In genomic region chr6:209432-210103, GRCh38 we compare ENCODE assay signal across 8 cellular contexts.
DNase-seq lines count a peak whose midpoint lies in the region; ATAC-seq and TF ChIP-seq lines count a peak whose summit lies in the region.

No MANE protein-coding gene starts in this region.

- H3K27ac Mint-ChIP-seq in activated CD8-positive, alpha-beta memory T cell treated with anti-CD3 and anti-CD28 coated beads, Interleukin-2, amount 10 ng/mL, durations not matched to agents 7 days and 5 days, result peak overlapping the region; percentile 91
- H3K27ac Mint-ChIP-seq in Caco-2 (ENCODE audit: unreplicated experiment), result no peak overlapping the region

- H3K36me3 ChIP-seq in Caco-2 (ENCODE audit: control insufficient read depth, insufficient read depth, low read length), result no peaks in the 10 kb centered on the region

- TF ChIP-seq CTCF in Caco-2 (IDR thresholded peaks at IDR 0.05; ENCODE audit: insufficient read depth in 1 of 2, low read depth in 1 of 2, low read length in 1 of 2, severe bottlenecking in 1 of 2, unreplicated experiment in 1 of 2), result no peak

- intact Hi-C loops in Caco-2 (cut with micrococcal nuclease; ENCODE audit: unreplicated experiment), result no loop called here

- POLR2A ChIA-PET in Caco-2 (lab: Charles Lee), result no interaction called here

- peaks cover 2% of the 10 kb centered on the region for H3K27me3 ChIP-seq in Caco-2 (replicated peaks; ENCODE audit: control insufficient read depth, insufficient read depth, low read length)

- no peaks in the 10 kb centered on the region for H3K4me1 ChIP-seq in Caco-2

- peak overlapping the region; percentile 79 for H3K4me3 Mint-ChIP-seq in activated CD8-positive, alpha-beta memory T cell treated with anti-CD3 and anti-CD28 coated beads, Interleukin-2, amount 10 ng/mL, durations not matched to agents 7 days and 5 days
- no peak overlapping the region for H3K4me3 Mint-ChIP-seq in Caco-2 (ENCODE audit: unreplicated experiment)

- peak; percentile 92 for ATAC-seq in activated CD8-positive, alpha-beta memory T cell treated with anti-CD3 and anti-CD28 coated beads, Interleukin-2, amount 10 ng/mL, durations not matched to agents 7 days and 5 days
- ATAC-seq in HG03354 (IDR thresholded peaks at IDR 0.05; ENCODE audit: poor library complexity, severe bottlenecking, unreplicated experiment), result peak; percentile 82
- ATAC-seq in stimulated activated naive CD8-positive, alpha-beta T cell treated with anti-CD3 and anti-CD28 coated beads, Interleukin-15, Interleukin-2, amounts not matched to agents 100 U/mL and 50 U/mL, for 24 hours, result peak; percentile 68

- H3K27me3 Mint-ChIP-seq in activated CD8-positive, alpha-beta memory T cell treated with anti-CD3 and anti-CD28 coated beads, Interleukin-2, amount 10 ng/mL, durations not matched to agents 7 days and 5 days, result peaks cover 11% of the 10 kb centered on the region
- H3K27me3 Mint-ChIP-seq in Caco-2 (ENCODE audit: insufficient read depth, unreplicated experiment), result peaks cover 25% of the 10 kb centered on the region

- peaks cover 2% of the 10 kb centered on the region; the same call in 1 of the 2 replicates for H3K9me3 ChIP-seq in Caco-2

- H3K4me1 Mint-ChIP-seq in activated CD8-positive, alpha-beta memory T cell treated with anti-CD3 and anti-CD28 coated beads, Interleukin-2, amount 10 ng/mL, durations not matched to agents 7 days and 5 days, result peaks cover 40% of the 10 kb centered on the region
- H3K4me1 Mint-ChIP-seq in Caco-2 (ENCODE audit: low read depth, unreplicated experiment), result no peaks in the 10 kb centered on the region

- CTCF ChIA-PET in activated CD8-positive, alpha-beta memory T cell treated with anti-CD3 and anti-CD28 coated beads, Interleukin-2, amount 10 ng/mL, durations not matched to agents 7 days and 5 days (lab: Charles Lee), result interaction anchor here (0.7 to 1.7 kb wide), 5 partner anchors 9 to 27 kb away, joined by 3 to 5 read pairs (median 3); no protein-coding TSS in a partner anchor
- CTCF ChIA-PET in Caco-2 (lab: Charles Lee), result no interaction called here

- peaks cover 19% of the 10 kb centered on the region for H3K36me3 Mint-ChIP-seq in activated CD8-positive, alpha-beta memory T cell treated with anti-CD3 and anti-CD28 coated beads, Interleukin-2, amount 10 ng/mL, durations not matched to agents 7 days and 5 days
- H3K36me3 Mint-ChIP-seq in Caco-2 (ENCODE audit: insufficient read depth, unreplicated experiment), result no peaks in the 10 kb centered on the region

- no peak overlapping the region for H3K4me3 ChIP-seq in Caco-2 (ENCODE audit: low read depth, low read length)

- no TSS peak for BruUV-seq in Caco-2 (replicated peaks; lab: Mats Ljungman, UMichigan)

- DNase-seq in activated CD8-positive, alpha-beta memory T cell treated with anti-CD3 and anti-CD28 coated beads, Interleukin-2, amount 10 ng/mL, durations not matched to agents 7 days and 5 days, result peak; percentile 87
- no peak for DNase-seq in activated CD8-positive, alpha-beta memory T cell treated with anti-CD3 and anti-CD28 coated beads for 24 hours
- peak; percentile 23 to 52 for DNase-seq in activated T-helper 1 cell treated with anti-CD3 and anti-CD28 coated beads, Interleukin-2, amount 50 U/mL, for 16 hours (ENCODE audit: low read depth in 1 of 2, low spot score in 1 of 2)
- peak; percentile 46 for DNase-seq in stimulated activated naive CD8-positive, alpha-beta T cell treated with anti-CD3 and anti-CD28 coated beads, Interleukin-15, Interleukin-2, amounts not matched to agents 100 U/mL and 50 U/mL, for 24 hours
- DNase-seq in HuH-7 (ENCODE audit: low spot score), result no peak
- DNase-seq in NCI-H1092 treated with DMSO at 0.1 percent for 48 hours (lab: John Stamatoyannopoulos, UW), result no peak
- DNase-seq in Caco-2, result no peak

- peaks cover 9% of the 10 kb centered on the region for H3K9me3 Mint-ChIP-seq in activated CD8-positive, alpha-beta memory T cell treated with anti-CD3 and anti-CD28 coated beads, Interleukin-2, amount 10 ng/mL, durations not matched to agents 7 days and 5 days (ENCODE audit: low read depth)
- peaks cover 26% of the 10 kb centered on the region for H3K9me3 Mint-ChIP-seq in Caco-2 (ENCODE audit: unreplicated experiment)

Comparison
In these comparisons a context has a peak if more than half of its experiments do, and no peak if none do; other contexts are left out.
1. DNase-seq: peak in activated CD8-positive, alpha-beta memory T cell treated with anti-CD3 and anti-CD28 coated beads, Interleukin-2, amount 10 ng/mL, durations not matched to agents 7 days and 5 days (single experiment), activated T-helper 1 cell treated with anti-CD3 and anti-CD28 coated beads, Interleukin-2, amount 50 U/mL, for 16 hours (2 of 2) and stimulated activated naive CD8-positive, alpha-beta T cell treated with anti-CD3 and anti-CD28 coated beads, Interleukin-15, Interleukin-2, amounts not matched to agents 100 U/mL and 50 U/mL, for 24 hours (single experiment); none in activated CD8-positive, alpha-beta memory T cell treated with anti-CD3 and anti-CD28 coated beads for 24 hours (single experiment), HuH-7 (single experiment), NCI-H1092 treated with DMSO at 0.1 percent for 48 hours (single experiment) and Caco-2 (0 of 2).
2. Peak in every context shown above with its lines, with median percentiles within 50 percentile points of each other: ATAC-seq.